ENCODE assay signal across 1 cellular context in genomic region chr19:49437231-49437630, GRCh38.
TF ChIP-seq lines count a peak whose summit lies in the region.

No MANE protein-coding gene starts in this region.

TF ChIP-seq in WTC11, 78 proteins besides CTCF, POLR2A, EP300 and RAD21 (continued from another document):
- TF ChIP-seq, protein P1, sequence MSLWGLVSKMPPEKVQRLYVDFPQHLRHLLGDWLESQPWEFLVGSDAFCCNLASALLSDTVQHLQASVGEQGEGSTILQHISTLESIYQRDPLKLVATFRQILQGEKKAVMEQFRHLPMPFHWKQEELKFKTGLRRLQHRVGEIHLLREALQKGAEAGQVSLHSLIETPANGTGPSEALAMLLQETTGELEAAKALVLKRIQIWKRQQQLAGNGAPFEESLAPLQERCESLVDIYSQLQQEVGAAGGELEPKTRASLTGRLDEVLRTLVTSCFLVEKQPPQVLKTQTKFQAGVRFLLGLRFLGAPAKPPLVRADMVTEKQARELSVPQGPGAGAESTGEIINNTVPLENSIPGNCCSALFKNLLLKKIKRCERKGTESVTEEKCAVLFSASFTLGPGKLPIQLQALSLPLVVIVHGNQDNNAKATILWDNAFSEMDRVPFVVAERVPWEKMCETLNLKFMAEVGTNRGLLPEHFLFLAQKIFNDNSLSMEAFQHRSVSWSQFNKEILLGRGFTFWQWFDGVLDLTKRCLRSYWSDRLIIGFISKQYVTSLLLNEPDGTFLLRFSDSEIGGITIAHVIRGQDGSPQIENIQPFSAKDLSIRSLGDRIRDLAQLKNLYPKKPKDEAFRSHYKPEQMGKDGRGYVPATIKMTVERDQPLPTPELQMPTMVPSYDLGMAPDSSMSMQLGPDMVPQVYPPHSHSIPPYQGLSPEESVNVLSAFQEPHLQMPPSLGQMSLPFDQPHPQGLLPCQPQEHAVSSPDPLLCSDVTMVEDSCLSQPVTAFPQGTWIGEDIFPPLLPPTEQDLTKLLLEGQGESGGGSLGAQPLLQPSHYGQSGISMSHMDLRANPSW (CRISPR knock-in tag; conservative IDR thresholded peaks at IDR 0.05; ENCODE audit: low read depth) = no peak
- no peak for TF ChIP-seq ZNF416 (CRISPR knock-in tag; IDR thresholded peaks at IDR 0.05)
- no peak for TF ChIP-seq ZBTB21 (CRISPR knock-in tag; IDR thresholded peaks at IDR 0.05; ENCODE audit: borderline replicate concordance)
- TF ChIP-seq, protein P2, sequence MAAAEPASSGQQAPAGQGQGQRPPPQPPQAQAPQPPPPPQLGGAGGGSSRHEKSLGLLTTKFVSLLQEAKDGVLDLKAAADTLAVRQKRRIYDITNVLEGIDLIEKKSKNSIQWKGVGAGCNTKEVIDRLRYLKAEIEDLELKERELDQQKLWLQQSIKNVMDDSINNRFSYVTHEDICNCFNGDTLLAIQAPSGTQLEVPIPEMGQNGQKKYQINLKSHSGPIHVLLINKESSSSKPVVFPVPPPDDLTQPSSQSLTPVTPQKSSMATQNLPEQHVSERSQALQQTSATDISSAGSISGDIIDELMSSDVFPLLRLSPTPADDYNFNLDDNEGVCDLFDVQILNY (CRISPR knock-in tag; IDR thresholded peaks at IDR 0.05) = no peak
- no peak for TF ChIP-seq ZNF138 (CRISPR knock-in tag; conservative IDR thresholded peaks at IDR 0.05)
- no peak for TF ChIP-seq ETV6 (CRISPR knock-in tag; IDR thresholded peaks at IDR 0.05)
- TF ChIP-seq MAX (CRISPR knock-in tag; IDR thresholded peaks at IDR 0.05) = no peak
- TF ChIP-seq AR (CRISPR knock-in tag; IDR thresholded peaks at IDR 0.05) = no peak
- no peak for TF ChIP-seq ZNF512 (CRISPR knock-in tag; IDR thresholded peaks at IDR 0.05; ENCODE audit: borderline replicate concordance)
- TF ChIP-seq GABPB1 (CRISPR knock-in tag; IDR thresholded peaks at IDR 0.05) = no peak
- TF ChIP-seq ZNF263 (CRISPR knock-in tag; IDR thresholded peaks at IDR 0.05; ENCODE audit: low read depth) = no peak
- no peak for TF ChIP-seq ELF4 (CRISPR knock-in tag; IDR thresholded peaks at IDR 0.05; ENCODE audit: low read depth)
- TF ChIP-seq ZNF317 (CRISPR knock-in tag; IDR thresholded peaks at IDR 0.05; ENCODE audit: borderline replicate concordance, low read depth) = no peak
- TF ChIP-seq SMAD3 (CRISPR knock-in tag; IDR thresholded peaks at IDR 0.05; ENCODE audit: borderline replicate concordance) = no peak
